ENCODE assay signal across 8 cellular contexts in the genomic region with DNA sequence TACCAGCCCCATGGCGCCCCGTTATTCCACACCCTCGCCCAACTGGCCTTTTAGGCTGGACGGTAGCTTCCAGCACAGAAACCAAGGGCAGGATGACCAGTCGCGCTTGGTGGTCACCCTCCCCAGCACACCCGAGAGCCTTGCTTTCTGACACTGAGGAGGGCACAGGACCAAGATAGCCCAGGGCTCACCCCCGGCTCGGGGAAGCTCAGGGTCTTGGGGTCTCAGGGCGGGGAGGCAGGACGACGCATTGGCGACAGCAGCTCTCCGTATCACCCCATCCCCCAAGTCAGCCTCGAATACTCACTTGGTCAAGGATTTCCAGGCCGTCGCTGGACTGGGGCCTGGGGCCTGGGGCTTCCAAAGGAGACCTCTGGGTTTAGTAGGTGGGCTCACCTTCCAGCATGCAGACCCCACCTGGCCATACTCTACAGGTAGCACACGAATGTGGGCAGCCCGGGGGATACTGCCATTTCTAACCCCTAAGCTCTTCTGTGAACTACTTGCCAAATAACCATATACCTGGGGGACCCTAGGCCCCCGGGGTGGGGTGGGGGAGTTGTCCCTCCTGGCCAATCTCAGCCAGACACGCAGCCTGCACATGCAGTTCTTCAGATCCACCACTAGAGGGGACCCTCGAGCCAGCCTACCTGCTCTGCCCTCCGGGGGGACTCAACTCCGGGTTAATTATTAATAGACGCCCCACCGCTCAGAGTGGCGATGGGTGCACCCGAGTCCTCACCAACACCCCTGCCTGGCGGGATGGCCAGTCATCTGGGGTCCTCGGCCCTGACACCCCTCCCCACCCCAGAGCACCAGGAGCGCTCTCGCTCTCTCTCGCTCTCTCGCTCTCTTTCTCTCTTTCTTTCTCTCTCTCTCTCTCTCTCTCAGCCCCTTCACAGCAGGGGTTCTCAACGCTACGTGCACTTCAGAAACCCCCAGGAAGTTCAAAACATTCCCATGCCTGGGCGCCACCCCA. TPM values are rescaled to one million over a fixed set of nuclear protein-coding genes. Genes with fewer than 3 reads are reported as not detected.
DNase-seq lines count a peak whose midpoint lies in the region; ATAC-seq and TF ChIP-seq lines count a peak whose summit lies in the region.

No MANE protein-coding gene starts in this region.

- H3K9me3 Mint-ChIP-seq in natural killer cell treated with Interleukin-12 subunit alpha and Interleukin-12 subunit beta and Interleukin-15 and Interleukin-18, amount 100 ng/mL, for 72 hours = no peaks in the 10 kb centered on the region

- ATAC-seq in natural killer cell treated with Interleukin-12 subunit alpha and Interleukin-12 subunit beta and Interleukin-15 and Interleukin-18, amount 100 ng/mL, for 72 hours = peak; percentile 56 to 59
- no peak for ATAC-seq in HG02610 (IDR thresholded peaks at IDR 0.05; ENCODE audit: unreplicated experiment)

- TF ChIP-seq CTCF in A673 (conservative IDR thresholded peaks at IDR 0.05; ENCODE audit: low read depth, low read length) (peak; percentile 92), GM12865 (IDR thresholded peaks at IDR 0.05; ENCODE audit: insufficient read depth, low read depth, low read length, missing control alignments) (peak; percentile 95), esophagus muscularis mucosa (IDR thresholded peaks at IDR 0.05) (peak in 2 of 3 experiments; percentile 95 to 97), uterus (IDR thresholded peaks at IDR 0.05) (peak; percentile 85 to 98 (median 86))

- peaks cover 5 to 8% of the 10 kb centered on the region in 2 donors for H3K4me1 Mint-ChIP-seq in natural killer cell treated with Interleukin-12 subunit alpha and Interleukin-12 subunit beta and Interleukin-15 and Interleukin-18, amount 100 ng/mL, for 72 hours (ENCODE audit: low read depth in 2 of 2)

- POLR2A ChIA-PET in A673 (lab: Charles Lee; ENCODE audit: low non-redundant PET) = no interaction called here

- CTCF ChIA-PET in A673 (lab: Charles Lee) = no interaction called here

- H3K27me3 ChIP-seq in A673 (replicated peaks; ENCODE audit: insufficient read depth, low read depth, low read length, poor library complexity) (no peaks in the 10 kb centered on the region), esophagus muscularis mucosa (no peaks in the 10 kb centered on the region), uterus (no peaks in the 10 kb centered on the region)

- no peaks in the 10 kb centered on the region for H3K36me3 Mint-ChIP-seq in natural killer cell treated with Interleukin-12 subunit alpha and Interleukin-12 subunit beta and Interleukin-15 and Interleukin-18, amount 100 ng/mL, for 72 hours

- H3K4me1 ChIP-seq in A673 (ENCODE audit: insufficient read depth, low read length, poor library complexity, severe bottlenecking) (no peaks in the 10 kb centered on the region), esophagus muscularis mucosa (peaks cover 13 to 33% (median 19%) of the 10 kb centered on the region in 4 donors), uterus (no peaks in the 10 kb centered on the region)

- BruUV-seq in A673 (replicated peaks; lab: Mats Ljungman, UMichigan) = no TSS peak

- intact Hi-C loops in A673 (cut with micrococcal nuclease; ENCODE audit: unreplicated experiment) = no loop called here
- intact Hi-C loops in esophagus muscularis mucosa (cut with DNase I) = loop anchor here (5.0 kb wide), 1 partner anchor 77 kb away; no protein-coding TSS in a partner anchor
- intact Hi-C loops in uterus (cut with DNase I; ENCODE audit: low total_unique reads) = loop anchor here (10.0 kb wide), 1 partner anchor 59 kb away; no protein-coding TSS in a partner anchor

- H3K36me3 ChIP-seq in A673 (ENCODE audit: insufficient read depth, low read length, poor library complexity, severe bottlenecking) (peaks cover 5% of the 10 kb centered on the region), esophagus muscularis mucosa (peaks cover 0 to 46% (median 30%) of the 10 kb centered on the region in 4 donors), uterus (no peaks in the 10 kb centered on the region)

- TF ChIP-seq POLR2A in esophagus muscularis mucosa (IDR thresholded peaks at IDR 0.05; ENCODE audit: low read depth) = no peak
- no peak for TF ChIP-seq POLR2A in uterus (IDR thresholded peaks at IDR 0.05)

- H3K9me3 ChIP-seq in A673 (ENCODE audit: low read depth, low read length, poor library complexity, severe bottlenecking) = no peaks in the 10 kb centered on the region
- H3K9me3 ChIP-seq in esophagus muscularis mucosa = no peaks in the 10 kb centered on the region
- no peaks in the 10 kb centered on the region for H3K9me3 ChIP-seq in uterus

- DNase-seq in A673 (ENCODE audit: low spot score) (peak; percentile 69), GM12865 (ENCODE audit: low read depth) (peak; percentile 56), NCI-H345 (lab: John Stamatoyannopoulos, UW) (peak; percentile 62), esophagus muscularis mucosa (ENCODE audit: extremely low spot score) (no peak), uterus (peak in 1 of 2 donors; percentile 58)
- DNase-seq in activated CD8-positive, alpha-beta memory T cell treated with anti-CD3 and anti-CD28 coated beads, Interleukin-2, amount 50 U/mL, for 4 hours = peak; percentile 65
- DNase-seq in natural killer cell treated with Interleukin-12 subunit alpha and Interleukin-12 subunit beta and Interleukin-15 and Interleukin-18, amount 100 ng/mL, for 72 hours (ENCODE audit: low spot score) = peak; percentile 71

- H3K27ac Mint-ChIP-seq in natural killer cell treated with Interleukin-12 subunit alpha and Interleukin-12 subunit beta and Interleukin-15 and Interleukin-18, amount 100 ng/mL, for 72 hours = peak overlapping the region; percentile 33 to 50

- no peak for TF ChIP-seq EP300 in esophagus muscularis mucosa (IDR thresholded peaks at IDR 0.05)

- peak overlapping the region; percentile 58 for H3K4me3 Mint-ChIP-seq in natural killer cell treated with Interleukin-12 subunit alpha and Interleukin-12 subunit beta and Interleukin-15 and Interleukin-18, amount 100 ng/mL, for 72 hours

- no peak overlapping the region for H3K4me3 ChIP-seq in A673 (ENCODE audit: low read depth, low read length, poor library complexity, severe bottlenecking)
- no peak overlapping the region for H3K4me3 ChIP-seq in GM12865 (ENCODE audit: low read depth, low read length)
- H3K4me3 ChIP-seq in esophagus muscularis mucosa = peak overlapping the region in 2 of 4 donors; percentile 22 to 30
- H3K4me3 ChIP-seq in uterus = no peak overlapping the region

- H3K27me3 Mint-ChIP-seq in natural killer cell treated with Interleukin-12 subunit alpha and Interleukin-12 subunit beta and Interleukin-15 and Interleukin-18, amount 100 ng/mL, for 72 hours = no peaks in the 10 kb centered on the region

- H3K27ac ChIP-seq in A673 (ENCODE audit: low read depth, low read length, poor library complexity, severe bottlenecking) (no peak overlapping the region), esophagus muscularis mucosa (replicated peaks in 1 of 4) (no peak overlapping the region), uterus (no peak overlapping the region)

- 40% methylated on average over 24 of the region's 37 CpGs for WGBS in esophagus muscularis mucosa

RNA-seq across cellular contexts. Expression of gene TBC1D16, which starts 30.0 kb away (rescaled TPM):
- 49.1 and 54.7 TPM in 2 replicates for total RNA-seq in A673 (2021)
- 10 to 100 TPM; 30.3 to 37.4 (median 33.2) TPM for total RNA-seq in esophagus muscularis mucosa
- total RNA-seq in natural killer cell treated with Interleukin-12 subunit alpha and Interleukin-12 subunit beta and Interleukin-15 and Interleukin-18, amount 100 ng/mL, for 72 hours = 1 to 10 TPM; 1.1 to 3.2 TPM
- 10 to 100 TPM in 2 of 4 donors, 1 to 10 TPM in 2; 3.8 to 58.2 (median 18.3) TPM for total RNA-seq in uterus

RNA-seq across cellular contexts. Expression of gene CCDC40, which starts 30.8 kb away (rescaled TPM):
- 3.5 and 6.4 TPM in 2 replicates for total RNA-seq in A673 (2021)
- 1 to 10 TPM; 4.9 to 9.5 (median 7.8) TPM for total RNA-seq in esophagus muscularis mucosa
- under 1 TPM in 1 of 2 donors, not detected in 1; 0.56 TPM for total RNA-seq in natural killer cell treated with Interleukin-12 subunit alpha and Interleukin-12 subunit beta and Interleukin-15 and Interleukin-18, amount 100 ng/mL, for 72 hours
- 10 to 100 TPM in 1 of 4 donors, 1 to 10 TPM in 2, under 1 TPM in 1; 0.88 to 16.6 (median 4.8) TPM for total RNA-seq in uterus
